In genomic region chr7:22564511-22565045, GRCh38 we compare ENCODE assay signal across 9 cellular contexts.
DNase-seq lines count a peak whose midpoint lies in the region; ATAC-seq and TF ChIP-seq lines count a peak whose summit lies in the region.
"Had no signal": no experiment of that assay in that cellular context is flagged by ENCODE, and none has a peak within 500 bp of the region (broad histone marks: within the 10 kb centered on the region; RNA-seq: fewer than 3 reads in every experiment).

No MANE protein-coding gene starts in this region.

- no peak overlapping the region for H2BK5ac ChIP-seq in H9 (ENCODE audit: insufficient read length, low read length)

- TF ChIP-seq CTCF in fibroblast of villous mesenchyme (IDR thresholded peaks at IDR 0.05; ENCODE audit: insufficient read depth, low read depth, low read length): no peak
- no peak for TF ChIP-seq CTCF in smooth muscle cell (IDR thresholded peaks at IDR 0.05; ENCODE audit: borderline replicate concordance, insufficient read depth, poor library complexity, severe bottlenecking)
- TF ChIP-seq CTCF in H9 (conservative IDR thresholded peaks at IDR 0.05): no peak

- H3K36me3 Mint-ChIP-seq in activated CD4-positive, alpha-beta T cell treated with anti-CD3 and anti-CD28 coated beads, Interleukin-2, amount 10 ng/mL, durations not matched to agents 7 days and 5 days (ENCODE audit: low read depth): peaks cover 6% of the 10 kb centered on the region
- H3K36me3 Mint-ChIP-seq in H9 (ENCODE audit: insufficient read depth in 1 of 3, low read depth in 3 of 3): no peaks in the 10 kb centered on the region

- H3K4me1 ChIP-seq in smooth muscle cell (ENCODE audit: low read depth) (peaks cover 33% of the 10 kb centered on the region), H9 (ENCODE audit: insufficient read depth, low read length) (peaks cover 21% of the 10 kb centered on the region)

- H3K4me2 ChIP-seq in smooth muscle cell (peak overlapping the region; percentile 63), H9 (ENCODE audit: insufficient read depth, insufficient read length, low read length) (no peak overlapping the region)

- no peak overlapping the region for H3K4me3 ChIP-seq in fibroblast of villous mesenchyme (ENCODE audit: low read depth, low read length)
- H3K4me3 ChIP-seq in smooth muscle cell: no peak overlapping the region

- no peak overlapping the region for H2AK5ac ChIP-seq in H9 (ENCODE audit: insufficient read length, low read length)

- no peaks in the 10 kb centered on the region for H3K79me2 ChIP-seq in smooth muscle cell (ENCODE audit: low read depth)
- H3K79me2 ChIP-seq in H9 (ENCODE audit: insufficient read depth, low read length): no peaks in the 10 kb centered on the region

- H3K18ac ChIP-seq in H9 (ENCODE audit: insufficient read length, low read depth, low read length): no peak overlapping the region

- 66% methylated on average over 6 of the region's 6 CpGs for WGBS in smooth muscle cell (ENCODE audit: low lambda C conversion rate)
- WGBS in H9 (ENCODE audit: extremely low coverage, insufficient read length, low lambda C conversion rate): no CpG with 5 or more reads among the region's 6 CpGs

- no peak for DNase-seq in activated CD4-positive, alpha-beta T cell treated with anti-CD3 and anti-CD28 coated beads, Interleukin-2, amount 10 ng/mL, durations not matched to agents 7 days and 5 days
- DNase-seq in activated CD4-positive, alpha-beta T cell treated with anti-CD3 and anti-CD28 coated beads for 4 hours: no peak
- DNase-seq in SW 1271 (lab: John Stamatoyannopoulos, UW) (peak; percentile 9 to 66), fibroblast of villous mesenchyme (ENCODE audit: low read depth) (peak; percentile 81), smooth muscle cell (lab: John Stamatoyannopoulos, UW; ENCODE audit: unreplicated experiment) (no peak), H9 (no peak)
- DNase-seq: occipital lobe had no signal

- no peaks in the 10 kb centered on the region for H4K20me1 ChIP-seq in smooth muscle cell (ENCODE audit: low read depth)
- H4K20me1 ChIP-seq in H9 (ENCODE audit: control insufficient read depth, insufficient read depth, insufficient read length): no peaks in the 10 kb centered on the region

- H3K14ac ChIP-seq in H9 (ENCODE audit: insufficient read depth, low read length): no peak overlapping the region

- no peak overlapping the region for H4K91ac ChIP-seq in H9 (ENCODE audit: insufficient read length, low read depth, low read length)

- H3K27ac ChIP-seq in smooth muscle cell (ENCODE audit: low read depth) (peak overlapping the region; percentile 41), H9 (ENCODE audit: insufficient read length, low read depth, low read length) (no peak overlapping the region)

- no peak overlapping the region for H4K5ac ChIP-seq in H9 (ENCODE audit: insufficient read length, low read depth, low read length)

- no peak overlapping the region for H2AFZ ChIP-seq in smooth muscle cell (ENCODE audit: low read depth)
- no peak overlapping the region for H2AFZ ChIP-seq in H9 (ENCODE audit: low read length)

- H3K9ac ChIP-seq in smooth muscle cell (ENCODE audit: low read depth) (no peak overlapping the region), H9 (ENCODE audit: extremely low read depth, insufficient read length, low read length) (no peak overlapping the region)

- peaks cover 65% of the 10 kb centered on the region for H3K4me1 Mint-ChIP-seq in activated CD4-positive, alpha-beta T cell treated with anti-CD3 and anti-CD28 coated beads, Interleukin-2, amount 10 ng/mL, durations not matched to agents 7 days and 5 days
- H3K4me1 Mint-ChIP-seq in H9: peaks cover 53 to 57% of the 10 kb centered on the region in 2 experiments

- no peak overlapping the region for H2BK120ac ChIP-seq in H9 (ENCODE audit: low read depth, low read length, poor library complexity, severe bottlenecking)

- peak overlapping the region; percentile 80 for H3K27ac Mint-ChIP-seq in activated CD4-positive, alpha-beta T cell treated with anti-CD3 and anti-CD28 coated beads, Interleukin-2, amount 10 ng/mL, durations not matched to agents 7 days and 5 days
- H3K27ac Mint-ChIP-seq in H9: no peak overlapping the region

- H4K8ac ChIP-seq in H9 (replicated peaks; ENCODE audit: insufficient read length, low read depth, low read length): no peak overlapping the region

- no peaks in the 10 kb centered on the region for H3K23me2 ChIP-seq in H9 (ENCODE audit: insufficient read length, low read depth, low read length, poor library complexity, severe bottlenecking)

- H3K27me3 ChIP-seq in smooth muscle cell (ENCODE audit: low read depth) (no peaks in the 10 kb centered on the region), H9 (ENCODE audit: insufficient read depth, low read length) (no peaks in the 10 kb centered on the region)

- no peaks in the 10 kb centered on the region for H3K79me1 ChIP-seq in H9 (ENCODE audit: insufficient read depth, low read depth, low read length, poor library complexity, severe bottlenecking)

- ATAC-seq in GM21576 (IDR thresholded peaks at IDR 0.05; ENCODE audit: unreplicated experiment): no peak
- no peak for ATAC-seq in GM18907 (IDR thresholded peaks at IDR 0.05; ENCODE audit: unreplicated experiment)

- no peak overlapping the region for H3K23ac ChIP-seq in H9 (ENCODE audit: insufficient read length, low read depth, low read length)

- CTCF ChIA-PET in activated CD4-positive, alpha-beta T cell treated with anti-CD3 and anti-CD28 coated beads, Interleukin-2, amount 10 ng/mL, durations not matched to agents 7 days and 5 days (lab: Charles Lee): interaction anchor here (0.6 to 1.3 kb wide), 3 partner anchors 13 to 1366 kb away, joined by 3 read pairs; no protein-coding TSS in a partner anchor

- no peak overlapping the region for H2BK12ac ChIP-seq in H9 (ENCODE audit: insufficient read length, low read depth, low read length)

- POLR2A ChIA-PET in activated CD4-positive, alpha-beta T cell treated with anti-CD3 and anti-CD28 coated beads, Interleukin-2, amount 10 ng/mL, durations not matched to agents 7 days and 5 days (lab: Charles Lee): no interaction called here

- no peaks in the 10 kb centered on the region for H3K36me3 ChIP-seq in smooth muscle cell (ENCODE audit: low read depth)

- H3K9me3 ChIP-seq in smooth muscle cell (replicated peaks; ENCODE audit: low read depth) (no peaks in the 10 kb centered on the region), H9 (ENCODE audit: control insufficient read depth, low read depth, low read length) (no peaks in the 10 kb centered on the region)

- peaks cover 38% of the 10 kb centered on the region for H3K27me3 Mint-ChIP-seq in activated CD4-positive, alpha-beta T cell treated with anti-CD3 and anti-CD28 coated beads, Interleukin-2, amount 10 ng/mL, durations not matched to agents 7 days and 5 days
- H3K27me3 Mint-ChIP-seq in H9 (ENCODE audit: low read depth): no peaks in the 10 kb centered on the region

- no peak overlapping the region for H3T11ph ChIP-seq in H9 (ENCODE audit: low read length)

- H3K9me3 Mint-ChIP-seq in activated CD4-positive, alpha-beta T cell treated with anti-CD3 and anti-CD28 coated beads, Interleukin-2, amount 10 ng/mL, durations not matched to agents 7 days and 5 days: peaks cover 4% of the 10 kb centered on the region
- no peaks in the 10 kb centered on the region for H3K9me3 Mint-ChIP-seq in H9

- peak overlapping the region; percentile 68 for H3K4me3 Mint-ChIP-seq in activated CD4-positive, alpha-beta T cell treated with anti-CD3 and anti-CD28 coated beads, Interleukin-2, amount 10 ng/mL, durations not matched to agents 7 days and 5 days
- no peak overlapping the region for H3K4me3 Mint-ChIP-seq in H9

- no peak overlapping the region for H3K4ac ChIP-seq in H9 (ENCODE audit: low read depth, low read length)

- no peak overlapping the region for H2BK20ac ChIP-seq in H9 (ENCODE audit: low read depth, low read length, poor library complexity, severe bottlenecking)

- no peak overlapping the region for H3K56ac ChIP-seq in H9 (ENCODE audit: insufficient read length, low read depth, low read length)

- H2BK15ac ChIP-seq in H9 (ENCODE audit: low read depth, low read length): no peak overlapping the region

- peaks cover 10% of the 10 kb centered on the region for H3F3A ChIP-seq in smooth muscle cell (ENCODE audit: low read depth)

Comparison
In these comparisons a context has a peak if more than half of its experiments do, and no peak if none do; other contexts are left out.
1. DNase-seq: peak in SW 1271 (2 of 2) and fibroblast of villous mesenchyme (single experiment); none in activated CD4-positive, alpha-beta T cell treated with anti-CD3 and anti-CD28 coated beads, Interleukin-2, amount 10 ng/mL, durations not matched to agents 7 days and 5 days (single experiment), activated CD4-positive, alpha-beta T cell treated with anti-CD3 and anti-CD28 coated beads for 4 hours (0 of 2), smooth muscle cell (single experiment) and H9 (single experiment).